Comparison of ENCODE assay signal across 10 cellular contexts in genomic region chr13:46170268-46170667, GRCh38. TPM values are rescaled to one million over a fixed set of nuclear protein-coding genes. Genes with fewer than 3 reads are reported as not detected.
DNase-seq lines count a peak whose midpoint lies in the region; ATAC-seq and TF ChIP-seq lines count a peak whose summit lies in the region.
"Had no signal": no experiment of that assay in that cellular context is flagged by ENCODE, and none has a peak within 500 bp of the region (broad histone marks: within the 10 kb centered on the region; RNA-seq: fewer than 3 reads in every experiment).

No MANE protein-coding gene starts in this region.

- H2AFZ ChIP-seq in OCI-LY3 (ENCODE audit: low read depth, low read length) = no peak overlapping the region

- H3K4me1 Mint-ChIP-seq in activated T-cell treated with anti-CD3 and anti-CD28 coated beads, Interleukin-2, amount 50 U/mL, for 24 hours (ENCODE audit: low read depth) = peaks cover 96% of the 10 kb centered on the region
- H3K4me1 Mint-ChIP-seq in central memory CD8-positive, alpha-beta T cell = peaks cover 97% of the 10 kb centered on the region

- no peak for TF ChIP-seq CTCF in OCI-LY3 (IDR thresholded peaks at IDR 0.05; ENCODE audit: low read depth, low read length)
- TF ChIP-seq CTCF in prostate gland (IDR thresholded peaks at IDR 0.05) = no peak
- no peak for TF ChIP-seq CTCF in vagina (IDR thresholded peaks at IDR 0.05)
- no peak for TF ChIP-seq CTCF in mucosa of descending colon (IDR thresholded peaks at IDR 0.05)

- H3K27me3 ChIP-seq in OCI-LY3 (ENCODE audit: low read depth, low read length) = no peaks in the 10 kb centered on the region
- H3K27me3 ChIP-seq in prostate gland (replicated peaks; ENCODE audit: insufficient read depth) = no peaks in the 10 kb centered on the region
- H3K27me3 ChIP-seq in vagina = no peaks in the 10 kb centered on the region

- H3K36me3 ChIP-seq in OCI-LY3 (replicated peaks; ENCODE audit: low read depth, low read length) (peaks cover 68% of the 10 kb centered on the region), prostate gland (no peaks in the 10 kb centered on the region), vagina (no peaks in the 10 kb centered on the region), mucosa of descending colon (ENCODE audit: low read depth) (no peaks in the 10 kb centered on the region)

- no peak for TF ChIP-seq POLR2A in prostate gland (IDR thresholded peaks at IDR 0.05)
- no peak for TF ChIP-seq POLR2A in vagina (IDR thresholded peaks at IDR 0.05)

- intact Hi-C loops in prostate gland (cut with DNase I) = no loop called here
- intact Hi-C loops in vagina (cut with DNase I) = no loop called here
- intact Hi-C loops in mucosa of descending colon (cut with DNase I, micrococcal nuclease) = no loop called here

- 59% methylated on average over 7 of the region's 7 CpGs for WGBS in prostate gland

- peak overlapping the region; percentile 99; the same call in 1 of the 2 replicates for H3K9ac ChIP-seq in OCI-LY3 (ENCODE audit: low read length)

- DNase-seq in activated T-cell treated with anti-CD3 and anti-CD28 coated beads, Interleukin-2, amount 50 U/mL, for 24 hours = no peak
- DNase-seq in activated T-cell treated with anti-CD3 and anti-CD28 coated beads, Interleukin-2, amount 50 U/mL, for 1 hour = no peak
- no peak for DNase-seq in central memory CD8-positive, alpha-beta T cell (ENCODE audit: low spot score in 2 of 2)
- DNase-seq in prostate gland (ENCODE audit: low spot score) (no peak), vagina (ENCODE audit: extremely low spot score in 2 of 2) (no peak), mucosa of descending colon (no peak)
- DNase-seq: DMS79, NCI-H1092 had no signal

- H3K79me2 ChIP-seq in OCI-LY3 (ENCODE audit: low read length) = peaks cover 100% of the 10 kb centered on the region

- no peaks in the 10 kb centered on the region for H3K9me3 Mint-ChIP-seq in activated T-cell treated with anti-CD3 and anti-CD28 coated beads, Interleukin-2, amount 50 U/mL, for 24 hours
- H3K9me3 Mint-ChIP-seq in central memory CD8-positive, alpha-beta T cell = no peaks in the 10 kb centered on the region

- no peaks in the 10 kb centered on the region for H3K27me3 Mint-ChIP-seq in activated T-cell treated with anti-CD3 and anti-CD28 coated beads, Interleukin-2, amount 50 U/mL, for 24 hours
- no peaks in the 10 kb centered on the region for H3K27me3 Mint-ChIP-seq in central memory CD8-positive, alpha-beta T cell

- peaks cover 100% of the 10 kb centered on the region for H3K4me1 ChIP-seq in OCI-LY3 (ENCODE audit: low read length)
- H3K4me1 ChIP-seq in prostate gland (replicated peaks) = no peaks in the 10 kb centered on the region
- peaks cover 11% of the 10 kb centered on the region for H3K4me1 ChIP-seq in vagina
- H3K4me1 ChIP-seq in mucosa of descending colon (ENCODE audit: low read depth) = no peaks in the 10 kb centered on the region

- H3K9me3 ChIP-seq in OCI-LY3 (ENCODE audit: insufficient read depth, low read length) = no peaks in the 10 kb centered on the region
- no peaks in the 10 kb centered on the region for H3K9me3 ChIP-seq in prostate gland
- H3K9me3 ChIP-seq in vagina = no peaks in the 10 kb centered on the region
- H3K9me3 ChIP-seq in mucosa of descending colon = no peaks in the 10 kb centered on the region

- peaks cover 100% of the 10 kb centered on the region for H4K20me1 ChIP-seq in OCI-LY3 (ENCODE audit: insufficient read depth, low read length)

- H3K4me2 ChIP-seq in OCI-LY3 (ENCODE audit: low read length) = peak overlapping the region; percentile 95

- H3K4me3 ChIP-seq in OCI-LY3 (ENCODE audit: low read length) (peak overlapping the region; percentile 91), prostate gland (no peak overlapping the region), vagina (no peak overlapping the region), mucosa of descending colon (no peak overlapping the region)

- H3K36me3 Mint-ChIP-seq in activated T-cell treated with anti-CD3 and anti-CD28 coated beads, Interleukin-2, amount 50 U/mL, for 24 hours (ENCODE audit: low read depth) = peaks cover 84% of the 10 kb centered on the region
- H3K36me3 Mint-ChIP-seq in central memory CD8-positive, alpha-beta T cell (ENCODE audit: insufficient read depth) = peaks cover 52% of the 10 kb centered on the region

- ATAC-seq in central memory CD8-positive, alpha-beta T cell (replicated peaks; ENCODE audit: extremely low read depth, poor library complexity, severe bottlenecking) = no peak
- no peak for ATAC-seq in HG03139 (IDR thresholded peaks at IDR 0.05; ENCODE audit: unreplicated experiment)
- no peak for ATAC-seq in mucosa of descending colon

- peak overlapping the region; percentile 97 for H3K4me3 Mint-ChIP-seq in activated T-cell treated with anti-CD3 and anti-CD28 coated beads, Interleukin-2, amount 50 U/mL, for 24 hours
- peak overlapping the region; percentile 73 for H3K4me3 Mint-ChIP-seq in central memory CD8-positive, alpha-beta T cell

- peak overlapping the region; percentile 98 for H3K27ac Mint-ChIP-seq in activated T-cell treated with anti-CD3 and anti-CD28 coated beads, Interleukin-2, amount 50 U/mL, for 24 hours
- H3K27ac Mint-ChIP-seq in central memory CD8-positive, alpha-beta T cell (ENCODE audit: low read depth) = peak overlapping the region; percentile 97

- H3K27ac ChIP-seq in OCI-LY3 (ENCODE audit: low read length) (peak overlapping the region; percentile 95), prostate gland (peak overlapping the region; percentile 16 to 78), vagina (no peak overlapping the region)

RNA-seq across cellular contexts. Expression of gene LCP1, which starts 11.7 kb away (rescaled TPM):
- total RNA-seq in prostate gland = 100 to 1,000 TPM in 1 of 2 donors, 10 to 100 TPM in 1; 58.1 to 177 TPM
- total RNA-seq in vagina = 30.9 TPM
- 10 to 100 TPM; 15.7 to 53.3 (median 35.1) TPM for total RNA-seq in mucosa of descending colon

RNA-seq across cellular contexts. Expression of gene LRRC63, which starts 41.5 kb away (rescaled TPM):
- total RNA-seq in prostate gland (1 to 10 TPM; 1.0 to 1.7 TPM), vagina (0.49 TPM), mucosa of descending colon (not detected)
